15 cellular contexts compared by ENCODE assay signal in the genomic region with DNA sequence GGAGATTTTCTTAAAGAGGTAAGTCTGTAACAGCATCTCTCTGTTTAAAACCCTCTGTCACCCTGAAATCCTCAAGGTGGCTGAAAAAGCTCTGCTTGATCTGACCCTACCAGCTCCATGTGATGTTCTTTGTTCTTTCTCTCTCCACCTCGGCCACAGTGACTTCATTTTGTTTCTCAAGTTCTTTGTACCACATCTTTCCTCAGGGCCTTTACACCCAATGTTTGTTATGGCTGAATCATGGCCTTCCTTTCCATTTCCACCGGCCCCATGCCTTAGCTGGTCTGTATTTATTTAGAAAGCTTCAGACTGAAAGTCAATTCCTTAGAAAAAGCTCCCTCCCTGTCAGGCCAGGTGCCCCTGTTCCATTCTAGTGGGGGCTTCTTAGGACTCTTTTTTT.
A peak's percentile ranks its signal among the peaks of the same experiment; 100 is the strongest.
DNase-seq lines count a peak whose midpoint lies in the region; ATAC-seq and TF ChIP-seq lines count a peak whose summit lies in the region.
"Had no signal": no experiment of that assay in that cellular context is flagged by ENCODE, and none has a peak within 500 bp of the region (broad histone marks: within the 10 kb centered on the region; RNA-seq: fewer than 3 reads in every experiment).

No MANE protein-coding gene starts in this region.

- in situ Hi-C loops in GM23248 (cut with MboI): no loop called here

- H3K9ac ChIP-seq in GM23248 (no peak overlapping the region), PC-3 (ENCODE audit: low read length) (no peak overlapping the region), trophoblast cell (ENCODE audit: low read length) (no peak overlapping the region)

- intact Hi-C loops in PC-3 (cut with micrococcal nuclease) (no loop called here), posterior cingulate gyrus (cut with DNase I) (no loop called here)

- no peak overlapping the region for H4K91ac ChIP-seq in trophoblast cell (ENCODE audit: low read depth, low read length)

- H3K27me3 Mint-ChIP-seq in glutamatergic neuron (ENCODE audit: unreplicated experiment): no peaks in the 10 kb centered on the region

- BruUV-seq in PC-3 (replicated peaks; lab: Mats Ljungman, UMichigan): no TSS peak

- CTCF ChIA-PET in PC-3 (lab: Charles Lee): interaction anchor here (0.6 kb wide), 1 partner anchor 213 kb away, joined by 4 read pairs; no protein-coding TSS in a partner anchor

- H2BK5ac ChIP-seq in trophoblast cell (ENCODE audit: low read depth, low read length, poor library complexity): no peak overlapping the region

- H4K20me1 ChIP-seq in GM23248 (ENCODE audit: insufficient read depth): no peaks in the 10 kb centered on the region
- no peaks in the 10 kb centered on the region for H4K20me1 ChIP-seq in PC-3 (ENCODE audit: low read length)
- H4K20me1 ChIP-seq in osteoblast (ENCODE audit: insufficient read depth, low read length): no peaks in the 10 kb centered on the region

- no peak overlapping the region for H3K23ac ChIP-seq in trophoblast cell (ENCODE audit: low read length)

- H3K36me3 ChIP-seq in GM23248 (ENCODE audit: low read depth) (no peaks in the 10 kb centered on the region), PC-3 (ENCODE audit: low read depth, low read length) (no peaks in the 10 kb centered on the region), osteoblast (ENCODE audit: insufficient read depth, low read length) (no peaks in the 10 kb centered on the region), trophoblast cell (ENCODE audit: control insufficient read depth in 1 of 2, insufficient read depth in 2 of 2, low read length in 2 of 2) (no peaks in the 10 kb centered on the region)

- H3K4me3 Mint-ChIP-seq in glutamatergic neuron (ENCODE audit: unreplicated experiment): no peak overlapping the region
- H3K4me3 Mint-ChIP-seq: CD14-positive monocyte; CD8-positive, alpha-beta T cell had no signal

- peaks cover 5% of the 10 kb centered on the region for H3K9me3 Mint-ChIP-seq in glutamatergic neuron (ENCODE audit: unreplicated experiment)

- H3K27ac Mint-ChIP-seq in glutamatergic neuron (ENCODE audit: unreplicated experiment): peak overlapping the region; percentile 31
- H3K27ac Mint-ChIP-seq: CD14-positive monocyte; CD8-positive, alpha-beta T cell had no signal

- no peaks in the 10 kb centered on the region for H3F3A ChIP-seq in GM23248 (ENCODE audit: insufficient read depth)
- no peaks in the 10 kb centered on the region for H3F3A ChIP-seq in PC-3 (ENCODE audit: low read length, unreplicated experiment)

- H3K9me2 ChIP-seq in GM23248 (ENCODE audit: insufficient read depth): no peaks in the 10 kb centered on the region
- no peaks in the 10 kb centered on the region for H3K9me2 ChIP-seq in PC-3 (replicated peaks; ENCODE audit: low read length)

- H3K14ac ChIP-seq in trophoblast cell (ENCODE audit: low read length): no peak overlapping the region

- H4K12ac ChIP-seq in trophoblast cell (ENCODE audit: low read depth, low read length): no peak overlapping the region

- H3K4me1 Mint-ChIP-seq in glutamatergic neuron (ENCODE audit: low read depth, unreplicated experiment): peaks cover 31% of the 10 kb centered on the region
- H3K4me1 Mint-ChIP-seq: CD14-positive monocyte had no signal

- ATAC-seq in PC-3: peak; percentile 22; the same call in 1 of the 2 replicates
- ATAC-seq: A549; CD8-positive, alpha-beta T cell had no signal

- no peak overlapping the region for H2BK12ac ChIP-seq in trophoblast cell (ENCODE audit: low read length)

- H3K4me2 ChIP-seq in GM23248 (ENCODE audit: unreplicated experiment): no peak overlapping the region
- no peak overlapping the region for H3K4me2 ChIP-seq in PC-3 (ENCODE audit: low read length)
- no peak overlapping the region for H3K4me2 ChIP-seq in osteoblast (ENCODE audit: insufficient read depth, low read length)
- no peak overlapping the region for H3K4me2 ChIP-seq in trophoblast cell (ENCODE audit: low read length)
- H3K4me2 ChIP-seq: A549 had no signal

- H3K36me3 Mint-ChIP-seq in glutamatergic neuron (ENCODE audit: unreplicated experiment): peaks cover under 1% of the 10 kb centered on the region
- H3K36me3 Mint-ChIP-seq: CD14-positive monocyte; CD8-positive, alpha-beta T cell had no signal

- H3K79me1 ChIP-seq in trophoblast cell (ENCODE audit: low read length): no peaks in the 10 kb centered on the region

- H3K4me3 ChIP-seq in GM23248: no peak overlapping the region
- H3K4me3 ChIP-seq in PC-3 (ENCODE audit: low read length): no peak overlapping the region
- H3K4me3 ChIP-seq in osteoblast (ENCODE audit: insufficient read depth, low read length): no peak overlapping the region
- no peak overlapping the region for H3K4me3 ChIP-seq in trophoblast cell (ENCODE audit: low read depth, low read length)
- H3K4me3 ChIP-seq: A549 had no signal

- no peak overlapping the region for H4K8ac ChIP-seq in trophoblast cell (ENCODE audit: low read depth, low read length)

- POLR2A ChIA-PET in PC-3 (lab: Charles Lee; ENCODE audit: unreplicated experiment): no interaction called here

- H2AFZ ChIP-seq in GM23248: peak overlapping the region; percentile 44; the same call in 1 of the 2 replicates
- peak overlapping the region; percentile 61 for H2AFZ ChIP-seq in PC-3 (ENCODE audit: low read length)
- peak overlapping the region; percentile 67 for H2AFZ ChIP-seq in osteoblast (ENCODE audit: low read length)
- no peak overlapping the region for H2AFZ ChIP-seq in trophoblast cell (ENCODE audit: insufficient read depth, low read length, poor library complexity)

- no peak overlapping the region for H3K4ac ChIP-seq in trophoblast cell (ENCODE audit: low read depth, low read length)

- WGBS in GM23248 (ENCODE audit: low coverage in 1 of 2, low lambda C conversion rate in 2 of 2, missing lambda C conversion rate in 2 of 2), 2 experiments: 81 to 94% methylated on average over 2 of the region's 2 CpGs
- WGBS in trophoblast cell (ENCODE audit: extremely low coverage, insufficient coverage, insufficient read length): no CpG with 5 or more reads among the region's 2 CpGs

- H3K79me2 ChIP-seq in GM23248 (ENCODE audit: insufficient read depth) (no peaks in the 10 kb centered on the region), PC-3 (ENCODE audit: low read length) (no peaks in the 10 kb centered on the region), osteoblast (ENCODE audit: insufficient read depth, low read length) (no peaks in the 10 kb centered on the region), trophoblast cell (ENCODE audit: control insufficient read depth, insufficient read depth, low read length, poor library complexity) (no peaks in the 10 kb centered on the region)

- TF ChIP-seq CTCF in PC-3 (conservative IDR thresholded peaks at IDR 0.05; ENCODE audit: low read depth, low read length): no peak
- TF ChIP-seq CTCF in glutamatergic neuron (IDR thresholded peaks at IDR 0.05; ENCODE audit: partially characterized antibody, unreplicated experiment): no peak
- no peak for TF ChIP-seq CTCF in osteoblast (IDR thresholded peaks at IDR 0.05; ENCODE audit: extremely low read depth, low read depth, low read length)

- H3K18ac ChIP-seq in trophoblast cell (ENCODE audit: low read length): no peak overlapping the region

- H3K4me1 ChIP-seq in GM23248 (ENCODE audit: insufficient read depth) (no peaks in the 10 kb centered on the region), PC-3 (ENCODE audit: insufficient read depth, low read length) (no peaks in the 10 kb centered on the region; the same call in 1 of the 2 replicates), osteoblast (ENCODE audit: insufficient read depth, low read length) (no peaks in the 10 kb centered on the region), trophoblast cell (ENCODE audit: control insufficient read depth in 1 of 2, insufficient read depth in 2 of 2, low read length in 2 of 2) (no peaks in the 10 kb centered on the region)
- H3K4me1 ChIP-seq: A549, Caco-2 had no signal

- H2AK5ac ChIP-seq in trophoblast cell (ENCODE audit: low read length): no peak overlapping the region

- H3K27ac ChIP-seq in GM23248: no peak overlapping the region
- no peak overlapping the region for H3K27ac ChIP-seq in PC-3 (ENCODE audit: low read length)
- H3K27ac ChIP-seq in osteoblast (ENCODE audit: low read depth, low read length): no peak overlapping the region
- no peak overlapping the region for H3K27ac ChIP-seq in trophoblast cell (ENCODE audit: low read depth, low read length)
- H3K27ac ChIP-seq: A549 had no signal

- H3K9me3 ChIP-seq in GM23248 (ENCODE audit: low read depth) (no peaks in the 10 kb centered on the region), PC-3 (ENCODE audit: low read length) (no peaks in the 10 kb centered on the region), osteoblast (ENCODE audit: low read depth, low read length) (no peaks in the 10 kb centered on the region), trophoblast cell (ENCODE audit: insufficient read depth, low read depth, low read length) (peaks cover 4% of the 10 kb centered on the region)
- H3K9me3 ChIP-seq: Caco-2 had no signal

- no peak overlapping the region for H2BK120ac ChIP-seq in trophoblast cell (ENCODE audit: insufficient read depth, low read length, poor library complexity)

- DNase-seq in GM23248 (no peak), PC-3 (no peak), glutamatergic neuron (no peak), osteoblast (ENCODE audit: insufficient read length, low spot score, missing footprints) (no peak), posterior cingulate gyrus (no peak), trophoblast cell (no peak), COLO668 (lab: John Stamatoyannopoulos, UW; ENCODE audit: unreplicated experiment) (no peak)
- DNase-seq: Caco-2; CD8-positive, alpha-beta T cell; DND-41; GDM1; H7; IMR-90 had no signal

- no peaks in the 10 kb centered on the region for H3K27me3 ChIP-seq in GM23248 (replicated peaks; ENCODE audit: insufficient read depth)
- no peaks in the 10 kb centered on the region for H3K27me3 ChIP-seq in PC-3 (ENCODE audit: low read length)
- no peaks in the 10 kb centered on the region for H3K27me3 ChIP-seq in osteoblast (ENCODE audit: insufficient read depth, low read length)
- H3K27me3 ChIP-seq in trophoblast cell (ENCODE audit: insufficient read depth, low read length): no peaks in the 10 kb centered on the region
